In genomic region chr12:95554532-95555071, GRCh38 we compare ENCODE assay signal across 25 cellular contexts. TPM values are rescaled to one million over a fixed set of nuclear protein-coding genes. Genes with fewer than 3 reads are reported as not detected.
DNase-seq lines count a peak whose midpoint lies in the region; ATAC-seq and TF ChIP-seq lines count a peak whose summit lies in the region.
"Had no signal": no experiment of that assay in that cellular context is flagged by ENCODE, and none has a peak within 500 bp of the region (broad histone marks: within the 10 kb centered on the region; RNA-seq: fewer than 3 reads in every experiment).

No MANE protein-coding gene starts in this region.

- 0 out of 2 replicates have a peak overlapping the region, but pooled peaks have one; percentile 54 for H2AFZ ChIP-seq in Loucy (ENCODE audit: low read length)
- H2AFZ ChIP-seq: parathyroid adenoma had no signal

- H3K9me3 Mint-ChIP-seq in activated T-cell treated with anti-CD3 and anti-CD28 coated beads, Interleukin-2, amount 50 U/mL, for 24 hours = peaks cover under 1% of the 10 kb centered on the region
- H3K9me3 Mint-ChIP-seq in activated naive CD8-positive, alpha-beta T cell (ENCODE audit: low read depth) = peaks cover under 1% of the 10 kb centered on the region
- peaks cover 0 to 2% of the 10 kb centered on the region in 2 donors for H3K9me3 Mint-ChIP-seq in stimulated activated naive CD8-positive, alpha-beta T cell treated with anti-CD3 and anti-CD28 coated beads, Interleukin-15, amount 100 ng/mL, for 72 hours
- H3K9me3 Mint-ChIP-seq: activated B cell treated with CpG ODN at 0.5 μM for 24 hours; activated T-cell treated with anti-CD3 and anti-CD28 coated beads, Interleukin-2, amount 50 U/mL, for 4 hours had no signal

- no peaks in the 10 kb centered on the region for H3K27me3 ChIP-seq in Loucy (ENCODE audit: insufficient read depth, low read length, poor library complexity, severe bottlenecking)
- H3K27me3 ChIP-seq: body of pancreas, sigmoid colon, upper lobe of right lung had no signal

- no peak for DNase-seq in activated T-cell treated with anti-CD3 and anti-CD28 coated beads, Interleukin-2, amount 50 U/mL, for 24 hours
- DNase-seq in activated T-cell treated with anti-CD3 and anti-CD28 coated beads, Interleukin-2, amount 50 U/mL, for 1 hour = no peak
- no peak for DNase-seq in stimulated activated naive CD8-positive, alpha-beta T cell treated with anti-CD3 and anti-CD28 coated beads, Interleukin-15, amount 100 ng/mL, for 72 hours
- DNase-seq in nucleus accumbens (lab: John Stamatoyannopoulos, UW) = no peak
- DNase-seq in HT-29 (ENCODE audit: low spot score) = no peak
- DNase-seq: activated B cell treated with CpG ODN at 0.5 μM for 24 hours; activated CD4-positive, alpha-beta T cell treated with anti-CD3 and anti-CD28 coated beads, Interleukin-2, amount 50 U/mL, for 48 hours; activated T-cell treated with anti-CD3 and anti-CD28 coated beads, Interleukin-2, amount 50 U/mL, for 4 hours; body of pancreas; effector CD4-positive, alpha-beta T cell; foreskin fibroblast; left ventricle myocardium superior; MV-4-11; NCI-H187; NCI-H226; sigmoid colon; stimulated activated CD4-positive, alpha-beta T cell treated with anti-CD3 and anti-CD28 coated beads, Interleukin-15, amount 100 ng/mL, for 24 hours; upper lobe of right lung had no signal

- peak overlapping the region; percentile 89 for H3K9ac ChIP-seq in Loucy (ENCODE audit: low read depth, low read length, poor library complexity, severe bottlenecking)
- H3K9ac ChIP-seq: parathyroid adenoma had no signal

- no peaks in the 10 kb centered on the region for H3K27me3 Mint-ChIP-seq in activated T-cell treated with anti-CD3 and anti-CD28 coated beads, Interleukin-2, amount 50 U/mL, for 24 hours
- H3K27me3 Mint-ChIP-seq in activated naive CD8-positive, alpha-beta T cell = no peaks in the 10 kb centered on the region
- no peaks in the 10 kb centered on the region for H3K27me3 Mint-ChIP-seq in stimulated activated naive CD8-positive, alpha-beta T cell treated with anti-CD3 and anti-CD28 coated beads, Interleukin-15, amount 100 ng/mL, for 72 hours
- H3K27me3 Mint-ChIP-seq: activated B cell treated with CpG ODN at 0.5 μM for 24 hours had no signal

- no peaks in the 10 kb centered on the region for H3K9me2 ChIP-seq in Loucy (replicated peaks; ENCODE audit: low read depth, low read length)

- H4K20me1 ChIP-seq in Loucy (ENCODE audit: insufficient read depth, low read length, poor library complexity, severe bottlenecking) = no peaks in the 10 kb centered on the region

- no peak for TF ChIP-seq CTCF in Loucy (conservative IDR thresholded peaks at IDR 0.05; ENCODE audit: low read length)

- no peak for ATAC-seq in stimulated activated naive CD8-positive, alpha-beta T cell treated with anti-CD3 and anti-CD28 coated beads, Interleukin-15, amount 100 ng/mL, for 72 hours
- no peak for ATAC-seq in GM21619 (IDR thresholded peaks at IDR 0.05; ENCODE audit: unreplicated experiment)
- ATAC-seq: activated T-cell treated with anti-CD3 and anti-CD28 coated beads, Interleukin-2, amount 50 U/mL, for 4 hours; body of pancreas; left ventricle myocardium superior; Panc1; upper lobe of right lung had no signal

- H3K4me1 Mint-ChIP-seq in activated T-cell treated with anti-CD3 and anti-CD28 coated beads, Interleukin-2, amount 50 U/mL, for 24 hours (ENCODE audit: low read depth) = peaks cover 41% of the 10 kb centered on the region
- peaks cover 39% of the 10 kb centered on the region for H3K4me1 Mint-ChIP-seq in activated naive CD8-positive, alpha-beta T cell (ENCODE audit: low read depth)
- peaks cover 47% of the 10 kb centered on the region for H3K4me1 Mint-ChIP-seq in stimulated activated naive CD8-positive, alpha-beta T cell treated with anti-CD3 and anti-CD28 coated beads, Interleukin-15, amount 100 ng/mL, for 72 hours
- H3K4me1 Mint-ChIP-seq: mesothelial cell of epicardium, nephron had no signal

- no peaks in the 10 kb centered on the region for H3K36me3 ChIP-seq in Loucy (ENCODE audit: insufficient read depth, low read length)
- H3K36me3 ChIP-seq: sigmoid colon, upper lobe of right lung had no signal

- H3K79me2 ChIP-seq in Loucy (ENCODE audit: insufficient read depth, low read length) = peaks cover 19% of the 10 kb centered on the region
- H3K79me2 ChIP-seq: parathyroid adenoma had no signal

- no peaks in the 10 kb centered on the region for H3K9me3 ChIP-seq in Loucy (ENCODE audit: insufficient read depth, low read depth, low read length)
- H3K9me3 ChIP-seq: body of pancreas, sigmoid colon, upper lobe of right lung had no signal

- peaks cover 2% of the 10 kb centered on the region for H3K36me3 Mint-ChIP-seq in activated T-cell treated with anti-CD3 and anti-CD28 coated beads, Interleukin-2, amount 50 U/mL, for 24 hours (ENCODE audit: low read depth)
- peaks cover under 1% of the 10 kb centered on the region for H3K36me3 Mint-ChIP-seq in activated naive CD8-positive, alpha-beta T cell

- peaks cover 55% of the 10 kb centered on the region for H3K4me1 ChIP-seq in Loucy (ENCODE audit: insufficient read depth, low read length, poor library complexity, severe bottlenecking)
- H3K4me1 ChIP-seq: body of pancreas, parathyroid adenoma, sigmoid colon, upper lobe of right lung had no signal

- H3K4me3 ChIP-seq in Loucy (ENCODE audit: low read length, poor library complexity, severe bottlenecking) = peak overlapping the region; percentile 86
- H3K4me3 ChIP-seq: body of pancreas, sigmoid colon, upper lobe of right lung had no signal

- H3K4me3 Mint-ChIP-seq in activated T-cell treated with anti-CD3 and anti-CD28 coated beads, Interleukin-2, amount 50 U/mL, for 24 hours = no peak overlapping the region
- no peak overlapping the region for H3K4me3 Mint-ChIP-seq in activated naive CD8-positive, alpha-beta T cell
- H3K4me3 Mint-ChIP-seq in stimulated activated naive CD8-positive, alpha-beta T cell treated with anti-CD3 and anti-CD28 coated beads, Interleukin-15, amount 100 ng/mL, for 72 hours = peak overlapping the region; percentile 23 to 29
- H3K4me3 Mint-ChIP-seq: activated B cell treated with CpG ODN at 0.5 μM for 24 hours; activated T-cell treated with anti-CD3 and anti-CD28 coated beads, Interleukin-2, amount 50 U/mL, for 4 hours; mesothelial cell of epicardium; nephron had no signal

- H3F3A ChIP-seq in Loucy (ENCODE audit: low read depth) = peaks cover 9% of the 10 kb centered on the region

- H3K4me2 ChIP-seq in Loucy (ENCODE audit: low read depth, low read length, poor library complexity, severe bottlenecking) = peak overlapping the region; percentile 95

- peak overlapping the region; percentile 38 for H3K27ac Mint-ChIP-seq in activated T-cell treated with anti-CD3 and anti-CD28 coated beads, Interleukin-2, amount 50 U/mL, for 24 hours
- peak overlapping the region; percentile 19 for H3K27ac Mint-ChIP-seq in activated naive CD8-positive, alpha-beta T cell
- H3K27ac Mint-ChIP-seq in stimulated activated naive CD8-positive, alpha-beta T cell treated with anti-CD3 and anti-CD28 coated beads, Interleukin-15, amount 100 ng/mL, for 72 hours = peak overlapping the region; percentile 29 to 92
- H3K27ac Mint-ChIP-seq: activated B cell treated with CpG ODN at 0.5 μM for 24 hours, mesothelial cell of epicardium, nephron had no signal

RNA-seq across cellular contexts. Expression of gene USP44, which starts 3.3 kb away (rescaled TPM):
- total RNA-seq in HT-29 (2014; rRNA removed; shearing (Covaris generic)) = not detected in 2 replicates

Comparison
In these comparisons a context has a peak if more than half of its experiments do, and no peak if none do; other contexts are left out.
1. H3K4me3 Mint-ChIP-seq: peak in stimulated activated naive CD8-positive, alpha-beta T cell treated with anti-CD3 and anti-CD28 coated beads, Interleukin-15, amount 100 ng/mL, for 72 hours (2 of 2); none in activated T-cell treated with anti-CD3 and anti-CD28 coated beads, Interleukin-2, amount 50 U/mL, for 24 hours (single experiment) and activated naive CD8-positive, alpha-beta T cell (single experiment).
2. Peak in every context shown above with its lines, with median percentiles within 50 percentile points of each other: H3K27ac Mint-ChIP-seq.